ENCODE assay signal across 8 cellular contexts in genomic region chr1:150234647-150235435, GRCh38. TPM values are rescaled to one million over a fixed set of nuclear protein-coding genes. Genes with fewer than 3 reads are reported as not detected.
A peak's percentile ranks its signal among the peaks of the same experiment; 100 is the strongest.
DNase-seq lines count a peak whose midpoint lies in the region; ATAC-seq and TF ChIP-seq lines count a peak whose summit lies in the region.

No MANE protein-coding gene starts in this region.

- no peaks in the 10 kb centered on the region for H3K9me3 Mint-ChIP-seq in activated naive CD4-positive, alpha-beta T cell treated with anti-CD3 and anti-CD28 coated beads, Interleukin-2, amount 50 U/mL, for 24 hours

- peak overlapping the region; percentile 33 for H2AFZ ChIP-seq in SK-N-SH (ENCODE audit: low read depth)
- peak overlapping the region; percentile 44 for H2AFZ ChIP-seq in trophoblast cell (ENCODE audit: insufficient read depth, low read length, poor library complexity)

- peak overlapping the region; percentile 90 for H4K8ac ChIP-seq in trophoblast cell (ENCODE audit: low read depth, low read length)

- peak overlapping the region; percentile 85 for H3K4ac ChIP-seq in trophoblast cell (ENCODE audit: low read depth, low read length)

- peak overlapping the region; percentile 94 for H2BK5ac ChIP-seq in trophoblast cell (ENCODE audit: low read depth, low read length, poor library complexity)

- TF ChIP-seq EP300 in SK-N-SH (IDR thresholded peaks at IDR 0.05; ENCODE audit: borderline replicate concordance in 1 of 2, low read depth in 1 of 2, low read length in 1 of 2) (no peak), transverse colon (IDR thresholded peaks at IDR 0.05; ENCODE audit: low read depth) (no peak)

- peak overlapping the region; percentile 95 for H3K27ac Mint-ChIP-seq in activated naive CD4-positive, alpha-beta T cell treated with anti-CD3 and anti-CD28 coated beads, Interleukin-2, amount 50 U/mL, for 24 hours

- CTCF ChIA-PET in SK-N-SH (lab: Yijun Ruan, JAX) = interaction anchor here (1.0 to 2.4 kb wide), 2 partner anchors 21 to 48 kb away, joined by 4 to 8 read pairs; no protein-coding TSS in a partner anchor

- peaks cover 26% of the 10 kb centered on the region for H3F3A ChIP-seq in SK-N-SH (replicated peaks; ENCODE audit: insufficient read depth)

- ATAC-seq in GM21528 (IDR thresholded peaks at IDR 0.05; ENCODE audit: low FRiP score, unreplicated experiment) (peak; percentile 59), Right ventricle myocardium superior (ENCODE audit: poor library complexity) (peak; percentile 73)

- H3K27me3 ChIP-seq in SK-N-SH (ENCODE audit: insufficient read depth) = no peaks in the 10 kb centered on the region
- no peaks in the 10 kb centered on the region for H3K27me3 ChIP-seq in trophoblast cell (ENCODE audit: insufficient read depth, low read length)
- no peaks in the 10 kb centered on the region for H3K27me3 ChIP-seq in transverse colon

- no peaks in the 10 kb centered on the region for H3K27me3 Mint-ChIP-seq in activated naive CD4-positive, alpha-beta T cell treated with anti-CD3 and anti-CD28 coated beads, Interleukin-2, amount 50 U/mL, for 24 hours

- DNase-seq in DMS79 (lab: John Stamatoyannopoulos, UW) (peak; percentile 14), SK-N-SH (peak; percentile 78), Right ventricle myocardium superior (peak; percentile 89), trophoblast cell (peak; percentile 56 to 68), transverse colon (peak; percentile 87)
- DNase-seq in Jurkat, Clone E6-1 (ENCODE audit: low read depth, low spot score) = peak; percentile 82

- H2AK5ac ChIP-seq in trophoblast cell (ENCODE audit: low read length) = peak overlapping the region; percentile 69

- H3K9me3 ChIP-seq in SK-N-SH = no peaks in the 10 kb centered on the region
- H3K9me3 ChIP-seq in trophoblast cell (ENCODE audit: insufficient read depth, low read depth, low read length) = no peaks in the 10 kb centered on the region
- H3K9me3 ChIP-seq in transverse colon = no peaks in the 10 kb centered on the region

- no peak overlapping the region for H3K23ac ChIP-seq in trophoblast cell (ENCODE audit: low read length)

- no peaks in the 10 kb centered on the region for H4K20me1 ChIP-seq in SK-N-SH (ENCODE audit: insufficient read depth)

- H4K91ac ChIP-seq in trophoblast cell (ENCODE audit: low read depth, low read length) = peak overlapping the region; percentile 67

- 3% methylated on average over 41 of the region's 88 CpGs for WGBS in SK-N-SH (ENCODE audit: low lambda C conversion rate)
- WGBS in trophoblast cell (ENCODE audit: extremely low coverage, insufficient coverage, insufficient read length) = no CpG with 5 or more reads among the region's 88 CpGs
- WGBS in transverse colon (ENCODE audit: low coverage in 1 of 2), 2 donors = 0% methylated on average over 58 of the region's 88 CpGs; no CpG with 5 or more reads in 1 of the 2 donors

- H3K79me2 ChIP-seq in SK-N-SH (ENCODE audit: insufficient read depth) (peaks cover 60% of the 10 kb centered on the region), trophoblast cell (ENCODE audit: control insufficient read depth, insufficient read depth, low read length, poor library complexity) (peaks cover 15% of the 10 kb centered on the region)

- H3K36me3 ChIP-seq in SK-N-SH (replicated peaks in 1 of 2; ENCODE audit: control insufficient read depth in 1 of 2, insufficient read depth in 2 of 2, low read length in 1 of 2) (peaks cover 0 to 14% of the 10 kb centered on the region in 2 experiments), trophoblast cell (ENCODE audit: control insufficient read depth in 1 of 2, insufficient read depth in 2 of 2, low read length in 2 of 2) (peaks cover 4% of the 10 kb centered on the region in 2 experiments), transverse colon (no peaks in the 10 kb centered on the region)

- peak overlapping the region; percentile 70 for H3K4me3 ChIP-seq in Jurkat, Clone E6-1 (ENCODE audit: low read length)
- H3K4me3 ChIP-seq in SK-N-SH (ENCODE audit: low read depth in 2 of 2, low read length in 1 of 2) (peak overlapping the region; percentile 69 to 78), trophoblast cell (ENCODE audit: low read depth, low read length) (peak overlapping the region; percentile 82), transverse colon (peak overlapping the region; percentile 87 to 99 (median 92))

- TF ChIP-seq CTCF in SK-N-SH (IDR thresholded peaks at IDR 0.05) (no peak), transverse colon (IDR thresholded peaks at IDR 0.05) (no peak)

- H3K4me1 ChIP-seq in SK-N-SH (ENCODE audit: control insufficient read depth in 1 of 2, insufficient read depth in 2 of 2, low read depth in 1 of 2, low read length in 1 of 2) (peaks cover 0 to 5% of the 10 kb centered on the region in 2 experiments; a peak in 2 of 4 replicates), trophoblast cell (ENCODE audit: control insufficient read depth in 1 of 2, insufficient read depth in 2 of 2, low read length in 2 of 2) (no peaks in the 10 kb centered on the region), transverse colon (peaks cover 0 to 15% (median 4%) of the 10 kb centered on the region in 4 donors)

- H2BK12ac ChIP-seq in trophoblast cell (ENCODE audit: low read length) = no peak overlapping the region

- H3K9ac ChIP-seq in SK-N-SH = peak overlapping the region; percentile 88
- peak overlapping the region; percentile 94 for H3K9ac ChIP-seq in trophoblast cell (ENCODE audit: low read length)

- peaks cover 18% of the 10 kb centered on the region for H3K4me1 Mint-ChIP-seq in activated naive CD4-positive, alpha-beta T cell treated with anti-CD3 and anti-CD28 coated beads, Interleukin-2, amount 50 U/mL, for 24 hours

- in situ Hi-C loops in transverse colon (cut with MboI; ENCODE audit: low pct_ligation_motif_present in 1 of 4, low pct_unique_long_range_greater_than_20kb in 1 of 4, low sequenced_read_pairs in 3 of 4) = no loop called here

- H3K9me2 ChIP-seq in SK-N-SH = no peaks in the 10 kb centered on the region

- intact Hi-C loops in Right ventricle myocardium superior (cut with DNase I) (loop anchor here (10.0 kb wide), 1 partner anchor 80 kb away; no protein-coding TSS in a partner anchor), transverse colon (cut with DNase I; ENCODE audit: low total_unique reads) (no loop called here)

- H2BK120ac ChIP-seq in trophoblast cell (ENCODE audit: insufficient read depth, low read length, poor library complexity) = peak overlapping the region; percentile 57

- TF ChIP-seq POLR2A in transverse colon (IDR thresholded peaks at IDR 0.05) = peak; percentile 80

- H3K18ac ChIP-seq in trophoblast cell (ENCODE audit: low read length) = peak overlapping the region; percentile 58

- H4K12ac ChIP-seq in trophoblast cell (ENCODE audit: low read depth, low read length) = peak overlapping the region; percentile 93

- no peak overlapping the region for H3K4me3 Mint-ChIP-seq in activated naive CD4-positive, alpha-beta T cell treated with anti-CD3 and anti-CD28 coated beads, Interleukin-2, amount 50 U/mL, for 24 hours

- H3K79me1 ChIP-seq in trophoblast cell (ENCODE audit: low read length) = peaks cover 17% of the 10 kb centered on the region

- peaks cover 2% of the 10 kb centered on the region for H3K36me3 Mint-ChIP-seq in activated naive CD4-positive, alpha-beta T cell treated with anti-CD3 and anti-CD28 coated beads, Interleukin-2, amount 50 U/mL, for 24 hours

- POLR2A ChIA-PET in SK-N-SH (lab: Yijun Ruan, JAX) = interaction anchor here (0.8 kb wide), 1 partner anchor 34 kb away, joined by 3 read pairs; no protein-coding TSS in a partner anchor

- peak overlapping the region; percentile 81 to 91 for H3K27ac ChIP-seq in SK-N-SH (ENCODE audit: low read depth in 2 of 2, low read length in 1 of 2)
- peak overlapping the region; percentile 72 for H3K27ac ChIP-seq in trophoblast cell (ENCODE audit: low read depth, low read length)
- H3K27ac ChIP-seq in transverse colon = peak overlapping the region; percentile 94 to 99 (median 98)

- TF ChIP-seq RAD21 in SK-N-SH (IDR thresholded peaks at IDR 0.05; ENCODE audit: low read length) = no peak

- peak overlapping the region; percentile 92 for H3K4me2 ChIP-seq in SK-N-SH
- H3K4me2 ChIP-seq in trophoblast cell (ENCODE audit: low read length) = peak overlapping the region; percentile 66

- peak overlapping the region; percentile 93 for H3K14ac ChIP-seq in trophoblast cell (ENCODE audit: low read length)

RNA-seq across cellular contexts. Expression of gene ANP32E, which starts 1.1 kb away (rescaled TPM):
- 225 TPM for polyA plus RNA-seq in Jurkat, Clone E6-1 (2012; ENCODE audit: insufficient read depth, insufficient read length)
- polyA plus RNA-seq in SK-N-SH (2012; rRNA removed) = 8.2 and 8.7 TPM in 2 replicates
- 15.8 and 22.2 TPM in 2 replicates for polyA plus RNA-seq in SK-N-SH (2012; cell fraction: cytosol; rRNA removed)
- 0.87 and 2.7 TPM in 2 replicates for polyA plus RNA-seq in SK-N-SH (2012; cell fraction: nucleus; rRNA removed)
- 24.9 TPM for total RNA-seq in Right ventricle myocardium superior
- 51.7 and 51.9 TPM in 2 replicates for polyA plus RNA-seq in trophoblast cell (2013)
- total RNA-seq in transverse colon = 10 to 100 TPM in 2 of 4 donors, 1 to 10 TPM in 2; 6.6 to 20.8 (median 10.8) TPM

RNA-seq across cellular contexts. Expression of gene CA14, which starts 22.7 kb away (rescaled TPM):
- not detected for polyA plus RNA-seq in Jurkat, Clone E6-1 (2012; ENCODE audit: insufficient read depth, insufficient read length)
- 0.08 and 0.16 TPM in 2 replicates for polyA plus RNA-seq in SK-N-SH (2012; rRNA removed)
- polyA plus RNA-seq in SK-N-SH (2012; cell fraction: cytosol; rRNA removed) = 0.10 and 0.13 TPM in 2 replicates
- polyA plus RNA-seq in SK-N-SH (2012; cell fraction: nucleus; rRNA removed) = 0.07 and 0.15 TPM in 2 replicates
- 14.0 TPM for total RNA-seq in Right ventricle myocardium superior
- polyA plus RNA-seq in trophoblast cell (2013) = 1.8 and 2.0 TPM in 2 replicates
- 1 to 10 TPM in 1 of 4 donors, under 1 TPM in 2, not detected in 1; 0.27 to 1.1 (median 0.48) TPM for total RNA-seq in transverse colon

RNA-seq across cellular contexts. Expression of gene APH1A, which starts 34.0 kb away (rescaled TPM):
- 83.6 TPM for polyA plus RNA-seq in Jurkat, Clone E6-1 (2012; ENCODE audit: insufficient read depth, insufficient read length)
- polyA plus RNA-seq in SK-N-SH (2012; rRNA removed) = 175 and 232 TPM in 2 replicates
- 141 and 194 TPM in 2 replicates for polyA plus RNA-seq in SK-N-SH (2012; cell fraction: cytosol; rRNA removed)
- 83.8 and 134 TPM in 2 replicates for polyA plus RNA-seq in SK-N-SH (2012; cell fraction: nucleus; rRNA removed)
- 53.6 TPM for total RNA-seq in Right ventricle myocardium superior
- polyA plus RNA-seq in trophoblast cell (2013) = 79.2 and 79.4 TPM in 2 replicates
- 100 to 1,000 TPM in 3 of 4 donors, 10 to 100 TPM in 1; 86.8 to 162 (median 113) TPM for total RNA-seq in transverse colon

RNA-seq across cellular contexts. Expression of gene C1orf54, which starts 37.7 kb away (rescaled TPM):
- polyA plus RNA-seq in Jurkat, Clone E6-1 (2012; ENCODE audit: insufficient read depth, insufficient read length) = 4.1 TPM
- 18.0 and 25.7 TPM in 2 replicates for polyA plus RNA-seq in SK-N-SH (2012; rRNA removed)
- polyA plus RNA-seq in SK-N-SH (2012; cell fraction: cytosol; rRNA removed) = 25.4 and 34.1 TPM in 2 replicates
- 5.4 and 9.7 TPM in 2 replicates for polyA plus RNA-seq in SK-N-SH (2012; cell fraction: nucleus; rRNA removed)
- 8.8 TPM for total RNA-seq in Right ventricle myocardium superior
- polyA plus RNA-seq in trophoblast cell (2013) = 1.8 and 2.0 TPM in 2 replicates
- 10 to 100 TPM in 1 of 4 donors, 1 to 10 TPM in 2, not detected in 1; 4.4 to 11.1 (median 4.8) TPM for total RNA-seq in transverse colon

RNA-seq across cellular contexts. Expression of gene CIART, which starts 47.5 kb away (rescaled TPM):
- not detected for polyA plus RNA-seq in Jurkat, Clone E6-1 (2012; ENCODE audit: insufficient read depth, insufficient read length)
- 3.2 and 4.4 TPM in 2 replicates for polyA plus RNA-seq in SK-N-SH (2012; rRNA removed)
- polyA plus RNA-seq in SK-N-SH (2012; cell fraction: cytosol; rRNA removed) = 1.6 and 2.3 TPM in 2 replicates
- polyA plus RNA-seq in SK-N-SH (2012; cell fraction: nucleus; rRNA removed) = 6.7 and 7.9 TPM in 2 replicates
- total RNA-seq in Right ventricle myocardium superior (11.8 TPM), transverse colon (1 to 10 TPM in 3 of 4 donors, under 1 TPM in 1; 0.60 to 4.5 (median 1.5) TPM)
- 0.79 and 0.83 TPM in 2 replicates for polyA plus RNA-seq in trophoblast cell (2013)

Comparison
In these comparisons a context has a peak if more than half of its experiments do, and no peak if none do; other contexts are left out.
1. Peak in every context shown above with its lines: DNase-seq, ATAC-seq, H3K4me3 ChIP-seq and H3K27ac ChIP-seq.
2. DNase-seq: peak in every context shown above with its lines; median percentile 89 in Right ventricle myocardium superior; 87 in transverse colon; 82 in Jurkat, Clone E6-1; 78 in SK-N-SH; 62 in trophoblast cell; 14 in DMS79.